16 cellular contexts compared by ENCODE assay signal in the genomic region with DNA sequence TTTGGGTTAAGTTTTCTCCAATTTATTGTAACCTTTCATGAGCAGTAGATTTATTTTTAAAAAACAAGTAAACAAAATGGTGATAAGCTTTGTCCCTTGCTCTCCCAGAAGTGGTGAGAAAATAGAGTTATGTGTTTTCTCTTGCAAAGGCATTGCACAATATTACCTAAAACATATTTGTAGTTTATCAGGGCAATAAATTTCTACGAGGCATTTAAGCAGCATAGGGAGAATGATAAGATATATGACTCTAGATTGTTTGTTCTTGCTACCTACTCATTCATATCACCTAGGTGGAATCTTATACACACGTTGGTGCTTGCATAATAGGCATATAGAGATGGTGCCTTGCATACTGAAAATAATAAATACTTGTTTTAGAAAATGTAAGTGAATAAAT.
"Had no signal": no experiment of that assay in that cellular context is flagged by ENCODE, and none has a peak within 500 bp of the region (broad histone marks: within the 10 kb centered on the region; RNA-seq: fewer than 3 reads in every experiment).

No MANE protein-coding gene starts in this region.

- ATAC-seq: foreskin keratinocyte; naive thymus-derived CD4-positive, alpha-beta T cell; stimulated activated effector memory CD8-positive, alpha-beta T cell treated with anti-CD3 and anti-CD28 coated beads, Interleukin-12 subunit alpha, Interleukin-12 subunit beta, amount 100 ng/mL, for 72 hours; stimulated activated naive CD8-positive, alpha-beta T cell treated with anti-CD3 and anti-CD28 coated beads, Interleukin-15, Interleukin-2, amounts not matched to agents 100 U/mL and 50 U/mL, for 24 hours had no signal

- H3K27ac Mint-ChIP-seq: naive thymus-derived CD4-positive, alpha-beta T cell; nephron progenitor cell; stimulated activated effector memory CD8-positive, alpha-beta T cell treated with anti-CD3 and anti-CD28 coated beads, Interleukin-12 subunit alpha, Interleukin-12 subunit beta, amount 100 ng/mL, for 72 hours had no signal

- H3K4me3 ChIP-seq: colonic mucosa, esophagus squamous epithelium, sigmoid colon, skin epidermis, suprapubic skin, tibial artery, upper lobe of left lung, uterus had no signal

- H3K36me3 ChIP-seq: colonic mucosa, esophagus squamous epithelium, sigmoid colon, suprapubic skin, tibial artery, upper lobe of left lung, uterus had no signal

- H3K9me3 ChIP-seq: colonic mucosa, esophagus squamous epithelium, sigmoid colon, suprapubic skin, tibial artery, upper lobe of left lung, uterus had no signal

- H3K9me3 Mint-ChIP-seq: nephron progenitor cell; stimulated activated effector memory CD8-positive, alpha-beta T cell treated with anti-CD3 and anti-CD28 coated beads, Interleukin-12 subunit alpha, Interleukin-12 subunit beta, amount 100 ng/mL, for 72 hours had no signal

- H3K4me1 ChIP-seq: colonic mucosa, foreskin keratinocyte, sigmoid colon, suprapubic skin, upper lobe of left lung, uterus had no signal

- H3K27ac ChIP-seq: colonic mucosa, esophagus squamous epithelium, foreskin keratinocyte, sigmoid colon, skin epidermis, suprapubic skin, tibial artery, upper lobe of left lung, uterus had no signal

- H3K4me1 Mint-ChIP-seq: stimulated activated effector memory CD8-positive, alpha-beta T cell treated with anti-CD3 and anti-CD28 coated beads, Interleukin-12 subunit alpha, Interleukin-12 subunit beta, amount 100 ng/mL, for 72 hours had no signal

- H3K4me3 Mint-ChIP-seq: naive thymus-derived CD4-positive, alpha-beta T cell; nephron progenitor cell; stimulated activated effector memory CD8-positive, alpha-beta T cell treated with anti-CD3 and anti-CD28 coated beads, Interleukin-12 subunit alpha, Interleukin-12 subunit beta, amount 100 ng/mL, for 72 hours had no signal

- DNase-seq: colonic mucosa; dermis blood vessel endothelial cell; esophagus squamous epithelium; mesendoderm; naive thymus-derived CD4-positive, alpha-beta T cell; nephron progenitor cell; sigmoid colon; stimulated activated CD4-positive, alpha-beta T cell treated with anti-CD3 and anti-CD28 coated beads, Interleukin-2, amount 100 ng/mL, for 48 hours; stimulated activated naive CD8-positive, alpha-beta T cell treated with anti-CD3 and anti-CD28 coated beads, Interleukin-15, Interleukin-2, amounts not matched to agents 100 U/mL and 50 U/mL, for 24 hours; tibial artery; upper lobe of left lung; uterus had no signal

- H3K36me3 Mint-ChIP-seq: naive thymus-derived CD4-positive, alpha-beta T cell; stimulated activated effector memory CD8-positive, alpha-beta T cell treated with anti-CD3 and anti-CD28 coated beads, Interleukin-12 subunit alpha, Interleukin-12 subunit beta, amount 100 ng/mL, for 72 hours had no signal

- H3K27me3 ChIP-seq: colonic mucosa, esophagus squamous epithelium, sigmoid colon, suprapubic skin, tibial artery, upper lobe of left lung, uterus had no signal
